Comparison of ENCODE assay signal across 28 cellular contexts in the genomic region with DNA sequence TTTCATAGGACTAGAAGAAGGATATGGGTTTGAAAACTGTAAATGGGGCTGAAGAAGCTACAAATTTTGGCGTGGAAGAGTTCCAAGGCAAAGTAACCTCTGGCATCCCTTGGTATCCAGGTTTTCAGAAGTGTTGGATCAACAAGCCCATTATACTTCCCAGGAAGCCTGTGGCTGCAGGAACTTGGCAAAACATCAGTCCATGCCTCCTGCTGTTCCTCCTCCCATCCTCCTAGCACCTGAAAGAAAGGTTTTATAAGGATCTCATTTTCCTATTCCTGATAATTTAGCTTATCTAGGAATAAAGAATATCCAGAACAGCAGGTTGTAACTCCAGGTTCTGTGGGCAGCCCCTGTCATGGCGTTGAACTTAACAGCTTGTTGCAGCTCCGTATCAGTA.
"Had no signal": no experiment of that assay in that cellular context is flagged by ENCODE, and none has a peak within 500 bp of the region (broad histone marks: within the 10 kb centered on the region; RNA-seq: fewer than 3 reads in every experiment).

No MANE protein-coding gene starts in this region.

- H3K27me3 ChIP-seq: left lung, ovary, right atrium auricular region, right lobe of liver, stomach, suprapubic skin, tibial artery, upper lobe of right lung had no signal

- H3K27ac ChIP-seq: left lung, lower lobe of right lung, ovary, right atrium auricular region, right lobe of liver, stomach, suprapubic skin, thoracic aorta, tibial artery, upper lobe of right lung had no signal

- H3K36me3 Mint-ChIP-seq: mesothelial cell of epicardium; naive B cell; natural killer cell; stimulated activated memory B cell treated with anti-CD40 and anti-IgM and Interleukin-4, amounts not matched to agents 10 μg/mL and 1 μg/mL and 100 μg/mL, for 72 hours had no signal

- H3K36me3 ChIP-seq: left lung, lower lobe of right lung, ovary, right atrium auricular region, right lobe of liver, stomach, suprapubic skin, thoracic aorta, tibial artery, upper lobe of right lung had no signal

- H3K27ac Mint-ChIP-seq: mesothelial cell of epicardium; naive B cell; natural killer cell; nephron progenitor cell; progenitor cell of endocrine pancreas; stimulated activated memory B cell treated with anti-CD40 and anti-IgM and Interleukin-4, amounts not matched to agents 10 μg/mL and 1 μg/mL and 100 μg/mL, for 72 hours had no signal

- H3K27me3 Mint-ChIP-seq: naive B cell; stimulated activated memory B cell treated with anti-CD40 and anti-IgM and Interleukin-4, amounts not matched to agents 10 μg/mL and 1 μg/mL and 100 μg/mL, for 72 hours had no signal

- H3K4me3 Mint-ChIP-seq: mesothelial cell of epicardium; naive B cell; natural killer cell; nephron progenitor cell; stimulated activated memory B cell treated with anti-CD40 and anti-IgM and Interleukin-4, amounts not matched to agents 10 μg/mL and 1 μg/mL and 100 μg/mL, for 72 hours had no signal

- ATAC-seq: left colon; left lung; lower lobe of right lung; natural killer cell; right lobe of liver; stimulated activated memory B cell treated with anti-CD40 and anti-IgM and Interleukin-4, amounts not matched to agents 10 μg/mL and 1 μg/mL and 100 μg/mL, for 72 hours; stimulated activated naive CD8-positive, alpha-beta T cell treated with anti-CD3 and anti-CD28 coated beads, Interleukin-15, Interleukin-2, amounts not matched to agents 100 U/mL and 50 U/mL, for 24 hours; upper lobe of right lung had no signal

- H3K9me3 ChIP-seq: left lung, lower lobe of right lung, ovary, right atrium auricular region, right lobe of liver, stomach, suprapubic skin, thoracic aorta, tibial artery, upper lobe of right lung had no signal

- H3K9me3 Mint-ChIP-seq: mesothelial cell of epicardium; naive B cell; nephron progenitor cell; stimulated activated memory B cell treated with anti-CD40 and anti-IgM and Interleukin-4, amounts not matched to agents 10 μg/mL and 1 μg/mL and 100 μg/mL, for 72 hours had no signal

- H3K4me1 Mint-ChIP-seq: naive B cell; natural killer cell; stimulated activated memory B cell treated with anti-CD40 and anti-IgM and Interleukin-4, amounts not matched to agents 10 μg/mL and 1 μg/mL and 100 μg/mL, for 72 hours had no signal

- H3K4me1 ChIP-seq: lower lobe of right lung, right atrium auricular region, right lobe of liver, stomach, suprapubic skin, tibial artery, upper lobe of right lung had no signal

- H3K4me3 ChIP-seq: left lung, lower lobe of right lung, ovary, right atrium auricular region, right lobe of liver, smooth muscle cell, stomach, suprapubic skin, thoracic aorta, tibial artery, upper lobe of right lung had no signal

- DNase-seq: hippocampal formation; kidney glomerular epithelial cell; left colon; left lung; lower lobe of right lung; mammary epithelial cell; mesenchymal stem cell; naive B cell; natural killer cell; nephron progenitor cell; ovary; right lobe of liver; stimulated activated CD4-positive, alpha-beta T cell treated with anti-CD3 and anti-CD28 coated beads, Interleukin-1b, Interleukin-23, amount 100 ng/mL, for 48 hours; stimulated activated CD4-positive, alpha-beta T cell treated with anti-CD3 and anti-CD28 coated beads, Interleukin-2, amount 100 ng/mL, for 48 hours; stimulated activated CD4-positive, alpha-beta T cell treated with anti-CD3 and anti-CD28 coated beads, Interleukin-4, amount 100 ng/mL, for 4 hours; stimulated activated CD8-positive, alpha-beta memory T cell treated with anti-CD3 and anti-CD28 coated beads, Interleukin-4, amount 100 ng/mL, for 48 hours; stimulated activated naive CD8-positive, alpha-beta T cell treated with anti-CD3 and anti-CD28 coated beads, Interleukin-15, Interleukin-2, amounts not matched to agents 100 U/mL and 50 U/mL, for 24 hours; stomach; tibial artery; trophoblast cell; upper lobe of right lung had no signal
